14 cellular contexts compared by ENCODE assay signal in the genomic region with DNA sequence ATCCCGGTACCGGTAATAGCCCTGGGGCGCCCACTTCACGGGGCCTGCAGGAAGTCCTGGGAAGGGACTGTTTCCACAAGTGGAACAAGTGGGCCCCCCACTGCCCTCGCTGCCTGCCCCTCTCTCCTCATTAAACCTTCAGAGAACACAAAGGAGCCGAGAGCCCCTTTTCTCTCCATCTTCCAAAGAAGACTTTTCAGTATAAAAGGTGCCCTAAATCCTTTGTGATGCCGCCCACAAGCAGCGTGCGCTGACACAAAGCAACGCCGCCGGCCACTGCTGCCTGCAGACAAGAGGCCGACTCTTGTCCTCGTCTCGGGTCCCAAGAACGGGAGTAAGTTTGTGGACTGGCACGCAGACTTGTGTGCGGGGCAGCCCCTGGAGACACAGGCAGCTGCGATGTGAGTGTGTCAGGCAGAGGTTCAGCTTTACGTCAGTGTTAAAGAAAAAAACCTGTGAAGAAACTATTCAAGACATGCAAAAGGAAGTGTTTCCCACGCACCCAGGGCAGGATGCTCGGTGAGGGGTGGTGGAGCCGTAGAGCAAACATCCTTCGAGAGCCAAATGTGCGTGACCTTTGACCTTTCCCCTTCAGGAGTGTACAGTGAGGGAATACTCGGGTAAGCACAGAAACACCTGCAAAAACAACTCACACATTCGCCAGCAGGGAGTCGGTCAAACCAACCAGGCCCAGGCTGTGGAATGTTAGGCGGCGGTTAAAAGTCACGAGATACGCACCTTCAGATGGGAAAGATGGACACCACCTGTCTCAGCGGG.
DNase-seq lines count a peak whose midpoint lies in the region; ATAC-seq, FAIRE-seq and TF ChIP-seq lines count a peak whose summit lies in the region.
"Had no signal": no experiment of that assay in that cellular context is flagged by ENCODE, and none has a peak within 500 bp of the region (broad histone marks: within the 10 kb centered on the region; RNA-seq: fewer than 3 reads in every experiment).

No MANE protein-coding gene starts in this region.

- peak overlapping the region; percentile 6 for H3K27ac Mint-ChIP-seq in activated CD4-positive, alpha-beta T cell treated with anti-CD3 and anti-CD28 coated beads for 36 hours
- peak overlapping the region; percentile 26 for H3K27ac Mint-ChIP-seq in T-helper 2 cell treated with Interferon-gamma antibody and Interleukin-4, amounts not matched to agents 5 μg/mL and 100 μg/mL, for 36 hours
- H3K27ac Mint-ChIP-seq in osteocyte (ENCODE audit: unreplicated experiment), result peak overlapping the region; percentile 60

- no peaks in the 10 kb centered on the region for H3K36me3 Mint-ChIP-seq in activated CD4-positive, alpha-beta T cell treated with anti-CD3 and anti-CD28 coated beads for 36 hours (ENCODE audit: low read depth)
- H3K36me3 Mint-ChIP-seq in T-helper 2 cell treated with Interferon-gamma antibody and Interleukin-4, amounts not matched to agents 5 μg/mL and 100 μg/mL, for 36 hours (ENCODE audit: low read depth), result no peaks in the 10 kb centered on the region
- no peaks in the 10 kb centered on the region for H3K36me3 Mint-ChIP-seq in osteocyte (ENCODE audit: unreplicated experiment)

- peaks cover 14% of the 10 kb centered on the region for H3K4me1 Mint-ChIP-seq in activated CD4-positive, alpha-beta T cell treated with anti-CD3 and anti-CD28 coated beads for 36 hours
- H3K4me1 Mint-ChIP-seq in T-helper 2 cell treated with Interferon-gamma antibody and Interleukin-4, amounts not matched to agents 5 μg/mL and 100 μg/mL, for 36 hours (ENCODE audit: low read depth), result peaks cover 9% of the 10 kb centered on the region
- H3K4me1 Mint-ChIP-seq in osteocyte (ENCODE audit: unreplicated experiment), result peaks cover 27% of the 10 kb centered on the region

- no peak overlapping the region for H3K4me3 Mint-ChIP-seq in activated CD4-positive, alpha-beta T cell treated with anti-CD3 and anti-CD28 coated beads for 36 hours
- H3K4me3 Mint-ChIP-seq in T-helper 2 cell treated with Interferon-gamma antibody and Interleukin-4, amounts not matched to agents 5 μg/mL and 100 μg/mL, for 36 hours, result no peak overlapping the region
- no peak overlapping the region for H3K4me3 Mint-ChIP-seq in osteocyte (ENCODE audit: unreplicated experiment)

- peak; percentile 67 for DNase-seq in activated CD4-positive, alpha-beta T cell treated with anti-CD3 and anti-CD28 coated beads for 36 hours
- no peak for DNase-seq in activated CD4-positive, alpha-beta T cell treated with anti-CD3 and anti-CD28 coated beads, Interleukin-2, amount 50 U/mL, for 1 hour
- DNase-seq in T-helper 2 cell treated with Interferon-gamma antibody and Interleukin-4, amounts not matched to agents 5 μg/mL and 100 μg/mL, for 36 hours (ENCODE audit: low spot score), result peak; percentile 30
- DNase-seq in choroid plexus epithelial cell (ENCODE audit: low read depth), result peak; percentile 83
- peak; percentile 78 for DNase-seq in osteocyte (ENCODE audit: extremely low spot score, unreplicated experiment)
- DNase-seq in glomerular visceral epithelial cell (ENCODE audit: extremely low spot score), result no peak
- no peak for DNase-seq in NK-92 treated with Interleukin-12 subunit alpha and Interleukin-12 subunit beta, amount 100 ng/mL, for 24 hours (lab: John Stamatoyannopoulos, UW)
- DNase-seq in D721Med (ENCODE audit: insufficient read length, low spot score), result no peak
- DNase-seq: activated CD4-positive, alpha-beta T cell treated with anti-CD3 and anti-CD28 coated beads, Interleukin-2, amount 50 U/mL, for 4 hours; effector CD4-positive, alpha-beta T cell; NCI-H2171 treated with DMSO at 0.1 percent for 48 hours had no signal

- ATAC-seq in activated CD4-positive, alpha-beta T cell treated with anti-CD3 and anti-CD28 coated beads for 36 hours, result peak; percentile 88

- no peak for FAIRE-seq in D721Med (lab: Jason Lieb, UNC)
- FAIRE-seq: A204.1, urothelium cell line had no signal

- TF ChIP-seq CTCF in choroid plexus epithelial cell (conservative IDR thresholded peaks at IDR 0.05; ENCODE audit: low read depth, low read length), result no peak
- TF ChIP-seq CTCF in osteocyte (IDR thresholded peaks at IDR 0.05), result no peak
- TF ChIP-seq CTCF in D721Med (IDR thresholded peaks at IDR 0.05; ENCODE audit: insufficient read depth, missing control alignments), result no peak

- CTCF ChIA-PET in activated CD4-positive, alpha-beta T cell treated with anti-CD3 and anti-CD28 coated beads for 36 hours (lab: Charles Lee), result interaction anchor here (0.7 to 0.9 kb wide), 2 partner anchors 25 to 86 kb away, joined by 3 read pairs; no protein-coding TSS in a partner anchor

- intact Hi-C loops in activated CD4-positive, alpha-beta T cell treated with anti-CD3 and anti-CD28 coated beads for 36 hours (cut with DNase I, micrococcal nuclease), result no loop called here

- peaks cover 21% of the 10 kb centered on the region for H3K27me3 Mint-ChIP-seq in activated CD4-positive, alpha-beta T cell treated with anti-CD3 and anti-CD28 coated beads for 36 hours
- peaks cover 7% of the 10 kb centered on the region for H3K27me3 Mint-ChIP-seq in T-helper 2 cell treated with Interferon-gamma antibody and Interleukin-4, amounts not matched to agents 5 μg/mL and 100 μg/mL, for 36 hours (ENCODE audit: low read depth)
- peaks cover 28% of the 10 kb centered on the region for H3K27me3 Mint-ChIP-seq in osteocyte (ENCODE audit: unreplicated experiment)

- no peak overlapping the region for H3K4me3 ChIP-seq in choroid plexus epithelial cell (ENCODE audit: low read depth, low read length)
- H3K4me3 ChIP-seq: smooth muscle cell had no signal

- POLR2A ChIA-PET in activated CD4-positive, alpha-beta T cell treated with anti-CD3 and anti-CD28 coated beads for 36 hours (lab: Charles Lee), result interaction anchor here (0.6 kb wide), 1 partner anchor 12 kb away, joined by 3 read pairs; no protein-coding TSS in a partner anchor

- H3K9me3 Mint-ChIP-seq in activated CD4-positive, alpha-beta T cell treated with anti-CD3 and anti-CD28 coated beads for 36 hours (ENCODE audit: low read depth), result no peaks in the 10 kb centered on the region
- H3K9me3 Mint-ChIP-seq in T-helper 2 cell treated with Interferon-gamma antibody and Interleukin-4, amounts not matched to agents 5 μg/mL and 100 μg/mL, for 36 hours, result no peaks in the 10 kb centered on the region
- H3K9me3 Mint-ChIP-seq in osteocyte (ENCODE audit: unreplicated experiment), result no peaks in the 10 kb centered on the region

Comparison
In these comparisons a context has a peak if more than half of its experiments do, and no peak if none do; other contexts are left out.
1. DNase-seq: peak in activated CD4-positive, alpha-beta T cell treated with anti-CD3 and anti-CD28 coated beads for 36 hours (single experiment), T-helper 2 cell treated with Interferon-gamma antibody and Interleukin-4, amounts not matched to agents 5 μg/mL and 100 μg/mL, for 36 hours (single experiment), choroid plexus epithelial cell (single experiment) and osteocyte (single experiment); none in activated CD4-positive, alpha-beta T cell treated with anti-CD3 and anti-CD28 coated beads, Interleukin-2, amount 50 U/mL, for 1 hour (single experiment), glomerular visceral epithelial cell (single experiment), NK-92 treated with Interleukin-12 subunit alpha and Interleukin-12 subunit beta, amount 100 ng/mL, for 24 hours (single experiment) and D721Med (single experiment).
2. H3K27ac Mint-ChIP-seq: peak in every context shown above with its lines; median percentile 60 in osteocyte; 26 in T-helper 2 cell treated with Interferon-gamma antibody and Interleukin-4, amounts not matched to agents 5 μg/mL and 100 μg/mL, for 36 hours; 6 in activated CD4-positive, alpha-beta T cell treated with anti-CD3 and anti-CD28 coated beads for 36 hours.